In the genomic region with DNA sequence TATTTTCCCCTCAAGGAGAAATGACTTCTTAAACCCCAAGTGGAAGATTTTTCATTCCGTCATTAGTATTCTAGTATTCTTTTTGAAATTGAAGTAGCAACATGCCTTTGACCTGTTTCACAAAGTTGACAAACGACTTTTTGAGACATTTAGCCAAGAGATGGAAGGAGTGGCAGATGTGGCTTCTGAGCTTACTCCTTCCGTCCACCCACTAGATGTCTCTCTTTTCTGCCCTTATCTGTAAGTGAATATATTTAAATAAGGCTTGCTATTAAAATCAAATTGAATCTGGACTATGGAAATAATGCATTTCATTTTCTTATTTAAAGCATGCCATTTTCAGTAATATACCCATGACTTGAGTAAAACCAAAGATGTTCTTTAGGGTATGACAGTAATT, we compare ENCODE assay signal across 1 cellular context.
TF ChIP-seq lines count a peak whose summit lies in the region.

No MANE protein-coding gene starts in this region.

TF ChIP-seq in A549, 52 proteins besides CTCF, POLR2A, EP300 and RAD21 (continued from another document):
- TF ChIP-seq, protein P1, sequence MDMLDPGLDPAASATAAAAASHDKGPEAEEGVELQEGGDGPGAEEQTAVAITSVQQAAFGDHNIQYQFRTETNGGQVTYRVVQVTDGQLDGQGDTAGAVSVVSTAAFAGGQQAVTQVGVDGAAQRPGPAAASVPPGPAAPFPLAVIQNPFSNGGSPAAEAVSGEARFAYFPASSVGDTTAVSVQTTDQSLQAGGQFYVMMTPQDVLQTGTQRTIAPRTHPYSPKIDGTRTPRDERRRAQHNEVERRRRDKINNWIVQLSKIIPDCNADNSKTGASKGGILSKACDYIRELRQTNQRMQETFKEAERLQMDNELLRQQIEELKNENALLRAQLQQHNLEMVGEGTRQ (IDR thresholded peaks at IDR 0.05): no peak
- no peak for TF ChIP-seq ZNF302 (CRISPR knock-in tag; IDR thresholded peaks at IDR 0.05)
- no peak for TF ChIP-seq MAX (IDR thresholded peaks at IDR 0.05)
- TF ChIP-seq RNF2 (IDR thresholded peaks at IDR 0.05; ENCODE audit: borderline replicate concordance, low read depth): no peak
